Comparison of ENCODE assay signal across 8 cellular contexts in genomic region chr10:114044251-114045070, GRCh38. TPM values are rescaled to one million over a fixed set of nuclear protein-coding genes. Genes with fewer than 3 reads are reported as not detected.
DNase-seq lines count a peak whose midpoint lies in the region; ATAC-seq and TF ChIP-seq lines count a peak whose summit lies in the region.

No MANE protein-coding gene starts in this region.

- H3K27me3 ChIP-seq in PC-3 (ENCODE audit: low read length) (peaks cover 63% of the 10 kb centered on the region), gastroesophageal sphincter (peaks cover 39% of the 10 kb centered on the region)

- H3K4me3 Mint-ChIP-seq in progenitor cell of endocrine pancreas (ENCODE audit: low read depth): peak overlapping the region; percentile 74

- TF ChIP-seq CTCF in PC-3 (conservative IDR thresholded peaks at IDR 0.05; ENCODE audit: low read depth, low read length): no peak
- TF ChIP-seq CTCF in gastroesophageal sphincter (IDR thresholded peaks at IDR 0.05): no peak
- TF ChIP-seq CTCF in progenitor cell of endocrine pancreas (IDR thresholded peaks at IDR 0.05; ENCODE audit: unreplicated experiment): no peak

- H3K4me3 ChIP-seq in PC-3 (ENCODE audit: low read length): peak overlapping the region; percentile 63
- H3K4me3 ChIP-seq in gastroesophageal sphincter: peak overlapping the region; percentile 42 to 72

- H3K36me3 ChIP-seq in PC-3 (ENCODE audit: low read depth, low read length) (no peaks in the 10 kb centered on the region), gastroesophageal sphincter (no peaks in the 10 kb centered on the region)

- H3K9me3 ChIP-seq in PC-3 (ENCODE audit: low read length) (no peaks in the 10 kb centered on the region), gastroesophageal sphincter (no peaks in the 10 kb centered on the region)

- no peaks in the 10 kb centered on the region for H3K9me3 Mint-ChIP-seq in progenitor cell of endocrine pancreas (ENCODE audit: low read depth)

- H3K27me3 Mint-ChIP-seq in progenitor cell of endocrine pancreas: peaks cover 86% of the 10 kb centered on the region

- H4K20me1 ChIP-seq in PC-3 (ENCODE audit: low read length): no peaks in the 10 kb centered on the region

- no peaks in the 10 kb centered on the region for H3K9me2 ChIP-seq in PC-3 (replicated peaks; ENCODE audit: low read length)

- no CpG with 5 or more reads among the region's 98 CpGs for WGBS in gastroesophageal sphincter (ENCODE audit: low coverage in 1 of 2), 2 donors

- ATAC-seq in PC-3: peak; percentile 4; the same call in 1 of the 2 replicates
- peak; percentile 8 for ATAC-seq in gastroesophageal sphincter
- ATAC-seq in GM19328 (IDR thresholded peaks at IDR 0.05; ENCODE audit: unreplicated experiment): no peak
- ATAC-seq in GM21825 (IDR thresholded peaks at IDR 0.05; ENCODE audit: unreplicated experiment): no peak

- TF ChIP-seq EP300 in gastroesophageal sphincter (IDR thresholded peaks at IDR 0.05): no peak

- no peaks in the 10 kb centered on the region for H3K36me3 Mint-ChIP-seq in progenitor cell of endocrine pancreas (ENCODE audit: insufficient read depth)

- H2AFZ ChIP-seq in PC-3 (ENCODE audit: low read length): 0 out of 2 replicates have a peak overlapping the region, but pooled peaks have one; percentile 18

- no peaks in the 10 kb centered on the region for H3F3A ChIP-seq in PC-3 (ENCODE audit: low read length, unreplicated experiment)

- DNase-seq in ELF-1 (ENCODE audit: low read depth, low spot score): peak; percentile 35
- DNase-seq in PC-3: no peak
- DNase-seq in progenitor cell of endocrine pancreas (ENCODE audit: low spot score, unreplicated experiment): no peak
- DNase-seq in NCI-H2107 treated with DMSO at 0.1 percent for 48 hours (lab: John Stamatoyannopoulos, UW; ENCODE audit: unreplicated experiment): no peak
- no peak for DNase-seq in T1000 (lab: John Stamatoyannopoulos, UW)

- H3K27ac ChIP-seq in PC-3 (ENCODE audit: low read length) (no peak overlapping the region), gastroesophageal sphincter (peak overlapping the region; percentile 59 to 95 (median 94))

- no peak overlapping the region for H3K9ac ChIP-seq in PC-3 (ENCODE audit: low read length)

- H3K79me2 ChIP-seq in PC-3 (ENCODE audit: low read length): no peaks in the 10 kb centered on the region

- no peak for TF ChIP-seq POLR2A in gastroesophageal sphincter (IDR thresholded peaks at IDR 0.05)

- H3K4me1 Mint-ChIP-seq in progenitor cell of endocrine pancreas (ENCODE audit: low read depth): peaks cover 6% of the 10 kb centered on the region

- H3K4me2 ChIP-seq in PC-3 (ENCODE audit: low read length): peak overlapping the region; percentile 79

- no peak overlapping the region for H3K27ac Mint-ChIP-seq in progenitor cell of endocrine pancreas

- BruUV-seq in PC-3 (replicated peaks; lab: Mats Ljungman, UMichigan): no TSS peak

- H3K4me1 ChIP-seq in PC-3 (ENCODE audit: insufficient read depth, low read length): peaks cover 4% of the 10 kb centered on the region; the same call in 1 of the 2 replicates
- H3K4me1 ChIP-seq in gastroesophageal sphincter: peaks cover 0 to 54% (median 0%) of the 10 kb centered on the region in 3 donors

- intact Hi-C loops in PC-3 (cut with micrococcal nuclease): loop anchor here (5.0 kb wide), 1 partner anchor 192 kb away; the partner anchor contains the start of genes DCLRE1A and NHLRC2

- CTCF ChIA-PET in PC-3 (lab: Charles Lee): no interaction called here

- POLR2A ChIA-PET in PC-3 (lab: Charles Lee; ENCODE audit: unreplicated experiment): no interaction called here

RNA-seq across cellular contexts. Expression of gene ADRB1, which starts 0.8 kb away (rescaled TPM):
- 0.15 and 0.29 TPM in 2 replicates for total RNA-seq in PC-3 (2014; rRNA removed)
- total RNA-seq in gastroesophageal sphincter: 1 to 10 TPM; 1.8 to 9.1 (median 6.8) TPM
- total RNA-seq in progenitor cell of endocrine pancreas: not detected in 2 replicates

Comparison
In these comparisons a context has a peak if more than half of its experiments do, and no peak if none do; other contexts are left out.
1. ATAC-seq: peak in PC-3 (single experiment) and gastroesophageal sphincter (single experiment); none in GM19328 (single experiment) and GM21825 (single experiment).